Comparison of ENCODE assay signal across 8 cellular contexts in genomic region chr6:1527098-1527497, GRCh38.
DNase-seq lines count a peak whose midpoint lies in the region; ATAC-seq and TF ChIP-seq lines count a peak whose summit lies in the region.

No MANE protein-coding gene starts in this region.

- no peak for ATAC-seq in HG03108 (IDR thresholded peaks at IDR 0.05; ENCODE audit: unreplicated experiment)
- no peak for ATAC-seq in HG02981 (IDR thresholded peaks at IDR 0.05; ENCODE audit: unreplicated experiment)

- no peak overlapping the region for H3K4me3 ChIP-seq in fibroblast of the aortic adventitia (ENCODE audit: low read depth, low read length)

- intact Hi-C loops in posterior cingulate gyrus (cut with DNase I): no loop called here

- TF ChIP-seq CTCF in fibroblast of the aortic adventitia (IDR thresholded peaks at IDR 0.05; ENCODE audit: insufficient read depth, low read length): no peak

- DNase-seq in NK-92 treated with Interleukin-12 subunit alpha and Interleukin-12 subunit beta, amount 100 ng/mL, for 24 hours (lab: John Stamatoyannopoulos, UW): peak; percentile 51
- DNase-seq in NK-92 (lab: John Stamatoyannopoulos, UW; ENCODE audit: unreplicated experiment) (no peak), fibroblast of the aortic adventitia (ENCODE audit: low read depth) (peak; percentile 57), posterior cingulate gyrus (peak; percentile 50 to 93 (median 64)), NCI-H187 treated with DMSO at 0.1 percent for 48 hours (lab: John Stamatoyannopoulos, UW) (no peak)
- DNase-seq in activated CD4-positive, alpha-beta T cell treated with anti-CD3 and anti-CD28 coated beads for 4 hours: peak; percentile 27 to 30

Comparison
In these comparisons a context has a peak if more than half of its experiments do, and no peak if none do; other contexts are left out.
1. DNase-seq: peak in NK-92 treated with Interleukin-12 subunit alpha and Interleukin-12 subunit beta, amount 100 ng/mL, for 24 hours (single experiment), activated CD4-positive, alpha-beta T cell treated with anti-CD3 and anti-CD28 coated beads for 4 hours (2 of 2), fibroblast of the aortic adventitia (single experiment) and posterior cingulate gyrus (10 of 10); none in NK-92 (single experiment) and NCI-H187 treated with DMSO at 0.1 percent for 48 hours (single experiment).